Comparison of ENCODE assay signal across 9 cellular contexts in the genomic region with DNA sequence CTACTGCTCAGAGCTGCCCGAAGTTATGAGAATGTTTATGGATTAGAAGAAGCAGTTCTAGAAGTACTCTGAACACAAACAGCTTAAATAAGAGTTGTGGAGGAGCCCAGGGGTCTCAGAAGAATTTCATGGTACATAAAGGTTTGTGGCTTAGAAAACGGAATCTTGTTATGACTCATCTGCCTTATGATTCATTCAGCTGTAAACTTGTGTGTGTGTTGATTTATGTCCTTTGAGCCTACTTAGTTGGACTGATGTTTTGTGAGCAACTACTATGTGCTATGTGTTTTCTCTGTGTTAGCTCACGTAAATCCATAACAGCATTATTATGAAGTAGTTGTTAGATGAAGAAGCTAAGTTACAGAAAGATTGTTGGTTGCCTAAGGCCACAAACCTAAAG.
DNase-seq lines count a peak whose midpoint lies in the region; ATAC-seq lines count a peak whose summit lies in the region.
"Had no signal": no experiment of that assay in that cellular context is flagged by ENCODE, and none has a peak within 500 bp of the region (broad histone marks: within the 10 kb centered on the region; RNA-seq: fewer than 3 reads in every experiment).

No MANE protein-coding gene starts in this region.

- DNase-seq in NOMO-1 treated with dmso at 0.1 percent for 144 hours (lab: John Stamatoyannopoulos, UW; ENCODE audit: unreplicated experiment) (peak; percentile 10), kidney tubule cell (ENCODE audit: low spot score) (peak; percentile 51), posterior vena cava (ENCODE audit: low spot score) (no peak), NCI-H345 treated with DMSO at 0.1 percent for 48 hours (lab: John Stamatoyannopoulos, UW; ENCODE audit: unreplicated experiment) (no peak)
- no peak for DNase-seq in stimulated activated naive CD4-positive, alpha-beta T cell treated with Interleukin-2 at 50 U/mL for 16 hours (lab: John Stamatoyannopoulos, UW)
- DNase-seq: glutamatergic neuron had no signal

- intact Hi-C loops in posterior vena cava (cut with DNase I): loop anchor here (10.0 kb wide), 3 partner anchors 51 to 241 kb away; partner anchors contain the start of gene ARHGAP42 (in 1 of the 2)

- ATAC-seq in GM18907 (IDR thresholded peaks at IDR 0.05; ENCODE audit: unreplicated experiment) (peak; percentile 92), HG02840 (IDR thresholded peaks at IDR 0.05; ENCODE audit: low FRiP score, unreplicated experiment) (peak; percentile 79), esophagus mucosa (no peak)

Comparison
In these comparisons a context has a peak if more than half of its experiments do, and no peak if none do; other contexts are left out.
1. DNase-seq: peak in NOMO-1 treated with dmso at 0.1 percent for 144 hours (single experiment) and kidney tubule cell (single experiment); none in stimulated activated naive CD4-positive, alpha-beta T cell treated with Interleukin-2 at 50 U/mL for 16 hours (single experiment), posterior vena cava (single experiment) and NCI-H345 treated with DMSO at 0.1 percent for 48 hours (single experiment).